13 cellular contexts compared by ENCODE assay signal in the genomic region with DNA sequence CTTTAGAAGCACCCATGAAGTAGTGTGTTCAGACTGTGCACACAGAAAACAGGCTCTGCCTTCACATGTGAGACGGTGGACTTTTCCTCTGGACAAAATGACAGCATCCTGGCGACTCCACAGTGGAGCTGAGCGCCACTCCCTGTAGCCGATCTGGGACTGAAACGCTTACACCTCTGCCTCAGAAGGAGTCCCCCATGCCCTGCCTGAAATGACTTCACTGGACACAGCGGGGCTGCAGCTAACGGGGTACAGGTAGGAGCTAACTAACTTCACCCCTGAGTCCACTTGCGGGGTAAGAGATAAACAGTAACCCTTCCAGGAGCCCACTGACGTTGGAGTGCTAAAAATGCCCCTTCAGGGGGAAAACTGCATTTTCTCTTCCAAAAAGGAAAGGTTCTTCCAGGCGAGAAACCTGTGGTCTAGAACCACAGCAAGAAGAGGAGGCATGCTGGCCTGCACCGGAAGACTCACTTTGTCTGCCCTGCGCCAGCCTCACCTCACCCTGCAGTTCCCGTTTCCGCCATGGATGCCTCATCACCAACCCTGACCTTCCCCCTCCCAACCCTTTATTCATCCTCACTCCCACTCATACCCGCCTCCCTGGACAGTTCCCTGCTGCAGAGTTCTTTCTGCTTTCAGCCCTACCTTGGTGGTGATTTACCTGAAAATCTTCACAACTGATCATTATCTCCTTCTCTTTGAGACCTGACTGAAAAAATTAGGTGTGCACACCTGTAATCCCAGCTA. TPM values are rescaled to one million over a fixed set of nuclear protein-coding genes. Genes with fewer than 3 reads are reported as not detected.
A peak's percentile ranks its signal among the peaks of the same experiment; 100 is the strongest.
DNase-seq lines count a peak whose midpoint lies in the region; ATAC-seq and TF ChIP-seq lines count a peak whose summit lies in the region.
"Had no signal": no experiment of that assay in that cellular context is flagged by ENCODE, and none has a peak within 500 bp of the region (broad histone marks: within the 10 kb centered on the region; RNA-seq: fewer than 3 reads in every experiment).

No MANE protein-coding gene starts in this region.

- no peak for DNase-seq in activated CD8-positive, alpha-beta memory T cell treated with anti-CD3 and anti-CD28 coated beads, Interleukin-2, amount 10 ng/mL, durations not matched to agents 7 days and 5 days
- DNase-seq in activated CD8-positive, alpha-beta memory T cell treated with anti-CD3 and anti-CD28 coated beads, Interleukin-2, amount 50 U/mL, for 48 hours, result no peak
- DNase-seq in MV-4-11 (lab: John Stamatoyannopoulos, UW) (peak; percentile 20), brain microvascular endothelial cell (no peak), NCI-H510A treated with DMSO at 0.1 percent for 48 hours (lab: John Stamatoyannopoulos, UW) (no peak), smooth muscle cell (lab: John Stamatoyannopoulos, UW; ENCODE audit: unreplicated experiment) (no peak)
- DNase-seq in natural killer cell treated with Interleukin-12 subunit alpha and Interleukin-12 subunit beta and Interleukin-15 and Interleukin-18, amount 100 ng/mL, for 72 hours (ENCODE audit: low spot score), result no peak
- DNase-seq: NCI-H1694; stimulated activated CD4-positive, alpha-beta T cell treated with anti-CD3 and anti-CD28 coated beads, Interleukin-1b, Interleukin-23, amount 100 ng/mL, for 48 hours had no signal

- H3K4me1 Mint-ChIP-seq in activated CD8-positive, alpha-beta memory T cell treated with anti-CD3 and anti-CD28 coated beads, Interleukin-2, amount 10 ng/mL, durations not matched to agents 7 days and 5 days, result peaks cover 13% of the 10 kb centered on the region
- peaks cover 20 to 33% of the 10 kb centered on the region in 2 donors for H3K4me1 Mint-ChIP-seq in natural killer cell treated with Interleukin-12 subunit alpha and Interleukin-12 subunit beta and Interleukin-15 and Interleukin-18, amount 100 ng/mL, for 72 hours (ENCODE audit: low read depth in 2 of 2)

- WGBS in smooth muscle cell (ENCODE audit: low lambda C conversion rate), result 89% methylated on average over 15 of the region's 15 CpGs

- no peak overlapping the region for H3K4me2 ChIP-seq in smooth muscle cell

- H4K20me1 ChIP-seq in smooth muscle cell (ENCODE audit: low read depth), result no peaks in the 10 kb centered on the region

- TF ChIP-seq CTCF in brain microvascular endothelial cell (IDR thresholded peaks at IDR 0.05; ENCODE audit: low read depth, low read length, missing control alignments) (peak; percentile 11), smooth muscle cell (IDR thresholded peaks at IDR 0.05; ENCODE audit: borderline replicate concordance, insufficient read depth, poor library complexity, severe bottlenecking) (no peak)

- no peak overlapping the region for H2AFZ ChIP-seq in smooth muscle cell (ENCODE audit: low read depth)

- H3K27ac ChIP-seq in brain microvascular endothelial cell, result no peak overlapping the region
- H3K27ac ChIP-seq in smooth muscle cell (ENCODE audit: low read depth), result no peak overlapping the region
- H3K27ac ChIP-seq: SJSA1 had no signal

- CTCF ChIA-PET in activated CD8-positive, alpha-beta memory T cell treated with anti-CD3 and anti-CD28 coated beads, Interleukin-2, amount 10 ng/mL, durations not matched to agents 7 days and 5 days (lab: Charles Lee), result no interaction called here

- H3K9me3 ChIP-seq in smooth muscle cell (replicated peaks; ENCODE audit: low read depth), result no peaks in the 10 kb centered on the region

- H3K36me3 ChIP-seq in brain microvascular endothelial cell (replicated peaks) (peaks cover 9% of the 10 kb centered on the region), smooth muscle cell (ENCODE audit: low read depth) (peaks cover 4% of the 10 kb centered on the region)

- no peak overlapping the region for H3K4me3 ChIP-seq in brain microvascular endothelial cell (ENCODE audit: low read depth, low read length)
- no peak overlapping the region for H3K4me3 ChIP-seq in smooth muscle cell
- H3K4me3 ChIP-seq: SJSA1 had no signal

- H3F3A ChIP-seq in smooth muscle cell (ENCODE audit: low read depth), result no peaks in the 10 kb centered on the region

- H3K27me3 ChIP-seq in brain microvascular endothelial cell (replicated peaks) (no peaks in the 10 kb centered on the region), smooth muscle cell (ENCODE audit: low read depth) (no peaks in the 10 kb centered on the region)
- H3K27me3 ChIP-seq: SJSA1 had no signal

- H3K27me3 Mint-ChIP-seq in activated CD8-positive, alpha-beta memory T cell treated with anti-CD3 and anti-CD28 coated beads, Interleukin-2, amount 10 ng/mL, durations not matched to agents 7 days and 5 days, result no peaks in the 10 kb centered on the region
- no peaks in the 10 kb centered on the region for H3K27me3 Mint-ChIP-seq in natural killer cell treated with Interleukin-12 subunit alpha and Interleukin-12 subunit beta and Interleukin-15 and Interleukin-18, amount 100 ng/mL, for 72 hours
- H3K27me3 Mint-ChIP-seq: central memory CD8-positive, alpha-beta T cell had no signal

- in situ Hi-C loops in brain microvascular endothelial cell (cut with HindIII; ENCODE audit: low pct_ligation_motif_present, low sequenced_read_pairs), result no loop called here

- no peak overlapping the region for H3K4me3 Mint-ChIP-seq in activated CD8-positive, alpha-beta memory T cell treated with anti-CD3 and anti-CD28 coated beads, Interleukin-2, amount 10 ng/mL, durations not matched to agents 7 days and 5 days
- no peak overlapping the region for H3K4me3 Mint-ChIP-seq in natural killer cell treated with Interleukin-12 subunit alpha and Interleukin-12 subunit beta and Interleukin-15 and Interleukin-18, amount 100 ng/mL, for 72 hours
- H3K4me3 Mint-ChIP-seq: central memory CD8-positive, alpha-beta T cell had no signal

- peaks cover 40% of the 10 kb centered on the region for H3K36me3 Mint-ChIP-seq in activated CD8-positive, alpha-beta memory T cell treated with anti-CD3 and anti-CD28 coated beads, Interleukin-2, amount 10 ng/mL, durations not matched to agents 7 days and 5 days
- peaks cover 27% of the 10 kb centered on the region for H3K36me3 Mint-ChIP-seq in natural killer cell treated with Interleukin-12 subunit alpha and Interleukin-12 subunit beta and Interleukin-15 and Interleukin-18, amount 100 ng/mL, for 72 hours

- H3K4me1 ChIP-seq in smooth muscle cell (ENCODE audit: low read depth), result no peaks in the 10 kb centered on the region

- peak overlapping the region; percentile 8 for H3K27ac Mint-ChIP-seq in activated CD8-positive, alpha-beta memory T cell treated with anti-CD3 and anti-CD28 coated beads, Interleukin-2, amount 10 ng/mL, durations not matched to agents 7 days and 5 days
- H3K27ac Mint-ChIP-seq in natural killer cell treated with Interleukin-12 subunit alpha and Interleukin-12 subunit beta and Interleukin-15 and Interleukin-18, amount 100 ng/mL, for 72 hours, result peak overlapping the region; percentile 33 to 58
- H3K27ac Mint-ChIP-seq: activated T-helper 2 cell treated with anti-CD3 and anti-CD28 coated beads, Interferon-gamma antibody, Interleukin-2, Interleukin-4, amounts not matched to agents 10 μg/mL and 5 μg/mL and 100 μg/mL, durations not matched to agents 14 hours and 24 hours and 36 hours had no signal

- H3K9ac ChIP-seq in smooth muscle cell (ENCODE audit: low read depth), result no peak overlapping the region

- no peak for ATAC-seq in activated CD8-positive, alpha-beta memory T cell treated with anti-CD3 and anti-CD28 coated beads, Interleukin-2, amount 10 ng/mL, durations not matched to agents 7 days and 5 days
- peak in 1 of 2 donors; percentile 45 for ATAC-seq in natural killer cell treated with Interleukin-12 subunit alpha and Interleukin-12 subunit beta and Interleukin-15 and Interleukin-18, amount 100 ng/mL, for 72 hours
- no peak for ATAC-seq in HG03097 (IDR thresholded peaks at IDR 0.05; ENCODE audit: low FRiP score, unreplicated experiment)

- H3K9me3 Mint-ChIP-seq in activated CD8-positive, alpha-beta memory T cell treated with anti-CD3 and anti-CD28 coated beads, Interleukin-2, amount 10 ng/mL, durations not matched to agents 7 days and 5 days (ENCODE audit: low read depth), result no peaks in the 10 kb centered on the region
- H3K9me3 Mint-ChIP-seq in natural killer cell treated with Interleukin-12 subunit alpha and Interleukin-12 subunit beta and Interleukin-15 and Interleukin-18, amount 100 ng/mL, for 72 hours, result no peaks in the 10 kb centered on the region
- H3K9me3 Mint-ChIP-seq: activated T-helper 2 cell treated with anti-CD3 and anti-CD28 coated beads, Interferon-gamma antibody, Interleukin-2, Interleukin-4, amounts not matched to agents 10 μg/mL and 5 μg/mL and 100 μg/mL, durations not matched to agents 14 hours and 24 hours and 36 hours; central memory CD8-positive, alpha-beta T cell had no signal

- H3K79me2 ChIP-seq in smooth muscle cell (ENCODE audit: low read depth), result no peaks in the 10 kb centered on the region

RNA-seq across cellular contexts. Expression of gene ENDOV, which starts 19.4 kb away (rescaled TPM):
- 10 to 100 TPM; 15.1 to 18.4 TPM for total RNA-seq in activated CD8-positive, alpha-beta memory T cell treated with anti-CD3 and anti-CD28 coated beads, Interleukin-2, amount 10 ng/mL, durations not matched to agents 7 days and 5 days
- total RNA-seq in natural killer cell treated with Interleukin-12 subunit alpha and Interleukin-12 subunit beta and Interleukin-15 and Interleukin-18, amount 100 ng/mL, for 72 hours, result 10 to 100 TPM; 14.0 to 15.2 TPM
- 22.2 and 31.6 TPM in 2 replicates for total RNA-seq in smooth muscle cell
- 59.7 and 61.7 TPM in 2 replicates for polyA plus RNA-seq in smooth muscle cell
